4 cellular contexts compared by ENCODE assay signal in the genomic region with DNA sequence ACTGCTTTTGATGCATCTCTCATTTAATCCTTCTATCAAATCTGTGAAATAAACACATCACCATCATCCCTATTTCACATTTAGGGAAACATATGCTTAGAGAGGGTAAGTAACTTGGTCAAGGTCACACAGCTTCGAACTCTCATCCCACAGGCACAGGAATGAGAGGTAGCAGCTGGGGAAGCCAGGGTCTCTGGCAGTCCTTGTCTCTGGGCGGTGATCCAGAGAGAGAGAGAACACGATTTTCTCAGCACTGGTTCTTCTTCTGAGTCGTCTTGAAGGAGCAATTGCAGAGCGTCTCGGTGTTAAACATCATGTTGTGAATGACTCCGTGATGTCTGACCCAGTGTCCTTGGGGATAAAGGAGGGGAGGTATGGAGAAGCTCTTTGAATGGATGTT. TPM values are rescaled to one million over a fixed set of nuclear protein-coding genes. Genes with fewer than 3 reads are reported as not detected.
"Had no signal": no experiment of that assay in that cellular context is flagged by ENCODE, and none has a peak within 500 bp of the region (broad histone marks: within the 10 kb centered on the region; RNA-seq: fewer than 3 reads in every experiment).

No MANE protein-coding gene starts in this region.

RNA-seq across cellular contexts. Expression of gene FAM90A1, which starts 36.8 kb away (rescaled TPM):
- total RNA-seq: GM23248, H1, H4 had no signal
- polyA plus RNA-seq: GM23338 had no signal
